1 cellular context compared by ENCODE assay signal in the genomic region with DNA sequence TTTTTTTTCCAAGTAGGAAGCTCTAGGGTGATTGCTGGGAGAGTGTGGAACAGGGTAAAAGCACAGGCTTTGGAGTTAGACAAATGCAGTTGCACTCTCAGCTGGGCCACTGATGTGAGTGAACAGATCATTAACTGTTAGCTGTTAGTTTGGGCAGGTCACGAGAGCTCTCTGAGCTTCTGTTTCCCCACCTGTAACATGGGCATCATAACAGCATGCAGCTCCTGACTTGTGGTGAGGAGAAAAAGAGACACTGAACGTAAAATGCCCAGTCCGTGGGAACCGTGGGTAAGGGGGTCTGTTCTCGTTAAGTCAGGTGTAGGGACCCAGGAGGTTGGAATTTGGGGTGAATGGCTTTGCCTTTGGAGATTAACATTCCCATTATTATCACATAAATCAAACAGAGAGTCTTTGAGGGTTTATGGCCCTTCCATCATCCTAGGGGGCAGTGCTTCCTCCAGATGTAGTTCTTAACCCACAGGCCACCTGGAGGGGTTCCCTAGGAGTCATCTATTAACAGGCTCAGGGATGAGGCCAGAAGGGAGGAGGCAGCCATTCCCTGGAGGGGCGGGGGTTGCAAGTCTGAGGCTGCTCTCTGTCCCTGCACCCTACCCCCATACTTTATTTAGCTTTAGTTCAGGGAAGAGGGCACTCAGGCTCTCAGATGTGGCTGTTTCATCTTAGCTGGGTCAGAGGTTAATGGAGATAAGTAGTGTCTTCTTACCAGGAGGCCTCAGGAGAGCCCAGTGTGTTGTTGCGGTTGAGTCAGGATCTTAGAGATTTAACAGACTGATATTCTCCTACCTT.
TF ChIP-seq lines count a peak whose summit lies in the region.

No MANE protein-coding gene starts in this region.

TF ChIP-seq in GM23338, 12 proteins besides CTCF, POLR2A, EP300 and RAD21 (continued from another document):
- TF ChIP-seq EZH2phosphoT487 (IDR thresholded peaks at IDR 0.05; ENCODE audit: unreplicated experiment) (no peak), JUNB (IDR thresholded peaks at IDR 0.05; ENCODE audit: unreplicated experiment) (no peak), CREB1 (CRISPR knock-in tag; IDR thresholded peaks at IDR 0.05; ENCODE audit: low read depth) (no peak), POLR2AphosphoS5 (IDR thresholded peaks at IDR 0.05; ENCODE audit: low read depth) (no peak), ZNF331 (CRISPR knock-in tag; IDR thresholded peaks at IDR 0.05; ENCODE audit: low read depth) (no peak), STAT1 (IDR thresholded peaks at IDR 0.05; ENCODE audit: unreplicated experiment) (no peak), EZH2 (IDR thresholded peaks at IDR 0.05; ENCODE audit: low read depth, unreplicated experiment) (no peak), ZNF462 (CRISPR knock-in tag; IDR thresholded peaks at IDR 0.05) (no peak), ZNF114 (CRISPR knock-in tag; IDR thresholded peaks at IDR 0.05) (no peak)
- TF ChIP-seq, protein P1, sequence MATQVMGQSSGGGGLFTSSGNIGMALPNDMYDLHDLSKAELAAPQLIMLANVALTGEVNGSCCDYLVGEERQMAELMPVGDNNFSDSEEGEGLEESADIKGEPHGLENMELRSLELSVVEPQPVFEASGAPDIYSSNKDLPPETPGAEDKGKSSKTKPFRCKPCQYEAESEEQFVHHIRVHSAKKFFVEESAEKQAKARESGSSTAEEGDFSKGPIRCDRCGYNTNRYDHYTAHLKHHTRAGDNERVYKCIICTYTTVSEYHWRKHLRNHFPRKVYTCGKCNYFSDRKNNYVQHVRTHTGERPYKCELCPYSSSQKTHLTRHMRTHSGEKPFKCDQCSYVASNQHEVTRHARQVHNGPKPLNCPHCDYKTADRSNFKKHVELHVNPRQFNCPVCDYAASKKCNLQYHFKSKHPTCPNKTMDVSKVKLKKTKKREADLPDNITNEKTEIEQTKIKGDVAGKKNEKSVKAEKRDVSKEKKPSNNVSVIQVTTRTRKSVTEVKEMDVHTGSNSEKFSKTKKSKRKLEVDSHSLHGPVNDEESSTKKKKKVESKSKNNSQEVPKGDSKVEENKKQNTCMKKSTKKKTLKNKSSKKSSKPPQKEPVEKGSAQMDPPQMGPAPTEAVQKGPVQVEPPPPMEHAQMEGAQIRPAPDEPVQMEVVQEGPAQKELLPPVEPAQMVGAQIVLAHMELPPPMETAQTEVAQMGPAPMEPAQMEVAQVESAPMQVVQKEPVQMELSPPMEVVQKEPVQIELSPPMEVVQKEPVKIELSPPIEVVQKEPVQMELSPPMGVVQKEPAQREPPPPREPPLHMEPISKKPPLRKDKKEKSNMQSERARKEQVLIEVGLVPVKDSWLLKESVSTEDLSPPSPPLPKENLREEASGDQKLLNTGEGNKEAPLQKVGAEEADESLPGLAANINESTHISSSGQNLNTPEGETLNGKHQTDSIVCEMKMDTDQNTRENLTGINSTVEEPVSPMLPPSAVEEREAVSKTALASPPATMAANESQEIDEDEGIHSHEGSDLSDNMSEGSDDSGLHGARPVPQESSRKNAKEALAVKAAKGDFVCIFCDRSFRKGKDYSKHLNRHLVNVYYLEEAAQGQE (IDR thresholded peaks at IDR 0.05; ENCODE audit: unreplicated experiment) = no peak
- TF ChIP-seq, protein P2, sequence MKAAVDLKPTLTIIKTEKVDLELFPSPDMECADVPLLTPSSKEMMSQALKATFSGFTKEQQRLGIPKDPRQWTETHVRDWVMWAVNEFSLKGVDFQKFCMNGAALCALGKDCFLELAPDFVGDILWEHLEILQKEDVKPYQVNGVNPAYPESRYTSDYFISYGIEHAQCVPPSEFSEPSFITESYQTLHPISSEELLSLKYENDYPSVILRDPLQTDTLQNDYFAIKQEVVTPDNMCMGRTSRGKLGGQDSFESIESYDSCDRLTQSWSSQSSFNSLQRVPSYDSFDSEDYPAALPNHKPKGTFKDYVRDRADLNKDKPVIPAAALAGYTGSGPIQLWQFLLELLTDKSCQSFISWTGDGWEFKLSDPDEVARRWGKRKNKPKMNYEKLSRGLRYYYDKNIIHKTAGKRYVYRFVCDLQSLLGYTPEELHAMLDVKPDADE (IDR thresholded peaks at IDR 0.05) = no peak
